8 cellular contexts compared by ENCODE assay signal in genomic region chr16:4679854-4680636, GRCh38. TPM values are rescaled to one million over a fixed set of nuclear protein-coding genes. Genes with fewer than 3 reads are reported as not detected.
DNase-seq lines count a peak whose midpoint lies in the region; ATAC-seq, FAIRE-seq and TF ChIP-seq lines count a peak whose summit lies in the region.
"Had no signal": no experiment of that assay in that cellular context is flagged by ENCODE, and none has a peak within 500 bp of the region (broad histone marks: within the 10 kb centered on the region; RNA-seq: fewer than 3 reads in every experiment).

No MANE protein-coding gene starts in this region.

- ATAC-seq in K562 (no peak), left colon (peak; percentile 58), HG02798 (IDR thresholded peaks at IDR 0.05; ENCODE audit: poor library complexity, unreplicated experiment) (no peak)

- BruUV-seq in K562 (replicated peaks; lab: Mats Ljungman, UMichigan), result no TSS peak

- peaks cover 48% of the 10 kb centered on the region; the same call in 2 of the 3 replicates for H3K36me3 ChIP-seq in K562 (ENCODE audit: control insufficient read depth, insufficient read depth, low read length)

- TF ChIP-seq CTCF in K562 (IDR thresholded peaks at IDR 0.05 in 2 of 3, conservative IDR thresholded peaks at IDR 0.05 in 1 of 3; ENCODE audit: insufficient read depth in 2 of 3, low read depth in 1 of 3, low read length in 3 of 3), result no peak

- no peak overlapping the region for H3K27ac ChIP-seq in K562 (ENCODE audit: extremely low read depth, low read depth, low read length)

- no peak for TF ChIP-seq EP300 in K562 (IDR thresholded peaks at IDR 0.05; ENCODE audit: low read length)

- in situ Hi-C loops in K562 (cut with MboI), result no loop called here

- peaks cover 0 to 65% of the 10 kb centered on the region in 2 experiments; a peak in 2 of 5 replicates for H3K4me1 ChIP-seq in K562 (replicated peaks in 1 of 2; ENCODE audit: control insufficient read depth in 2 of 2, insufficient read depth in 2 of 2, low read length in 2 of 2)

- H3K9me3 ChIP-seq in K562 (replicated peaks; ENCODE audit: control insufficient read depth, insufficient read depth, low read depth, low read length), result no peaks in the 10 kb centered on the region

- no peaks in the 10 kb centered on the region for H3K9me1 ChIP-seq in K562 (ENCODE audit: control insufficient read depth, insufficient read depth, low read length)

- H4K20me1 ChIP-seq in K562 (replicated peaks; ENCODE audit: control insufficient read depth, insufficient read depth, low read length), result no peaks in the 10 kb centered on the region

- WGBS in K562 (ENCODE audit: insufficient coverage, low coverage, missing lambda C conversion rate), result 80% methylated on average over 35 of the region's 47 CpGs

- no peak for TF ChIP-seq RAD21 in K562 (CRISPR knock-in tag; conservative IDR thresholded peaks at IDR 0.05 in 1 of 2, IDR thresholded peaks at IDR 0.05 in 1 of 2)

- no peak for FAIRE-seq in K562 (lab: Jason Lieb, UNC)

- no peak overlapping the region for H3K4me2 ChIP-seq in K562 (ENCODE audit: insufficient read depth, low read length)

- DNase-seq in MV-4-11 (lab: John Stamatoyannopoulos, UW), result peak; percentile 96
- no peak for DNase-seq in K562 (ENCODE audit: extremely low read depth in 1 of 4, low spot score in 3 of 4)
- DNase-seq in left colon, result peak; percentile 81 to 82
- DNase-seq in superior temporal gyrus (ENCODE audit: extremely low spot score), result peak; percentile 43
- no peak for DNase-seq in DMS153 (lab: John Stamatoyannopoulos, UW)
- DNase-seq in NCI-H748 treated with DMSO at 0.1 percent for 48 hours (lab: John Stamatoyannopoulos, UW), result no peak
- DNase-seq: activated gamma-delta T cell treated with Interleukin-2 at 50 U/mL for 16 hours had no signal

- H3K27me3 ChIP-seq in K562 (ENCODE audit: control insufficient read depth in 2 of 2, insufficient read depth in 2 of 2, low read length in 2 of 2), result no peaks in the 10 kb centered on the region

- CTCF ChIA-PET in K562 (lab: Yijun Ruan, JAX; ENCODE audit: low intra/inter-chr PET ratio), result no interaction called here

- H3K79me2 ChIP-seq in K562 (ENCODE audit: control insufficient read depth, insufficient read depth, low read length), result no peaks in the 10 kb centered on the region

- no peak overlapping the region for H2AFZ ChIP-seq in K562 (ENCODE audit: low read depth, low read length)

- no peak overlapping the region for H3K4me3 ChIP-seq in K562

- POLR2A ChIA-PET in K562 (lab: Yijun Ruan, JAX), result interaction anchor here (0.6 to 1.1 kb wide), 2 partner anchors 10 to 77 kb away, joined by 3 to 4 read pairs; no protein-coding TSS in a partner anchor

- intact Hi-C loops in K562 (cut with micrococcal nuclease), result no loop called here
- intact Hi-C loops in left colon (cut with DNase I, micrococcal nuclease), result no loop called here

- H3K9ac ChIP-seq in K562 (ENCODE audit: insufficient read depth in 1 of 2, low read depth in 2 of 2, low read length in 2 of 2), result no peak overlapping the region

- no peak for TF ChIP-seq POLR2A in K562 (conservative IDR thresholded peaks at IDR 0.05)

TF ChIP-seq in K562, 482 proteins besides CTCF, POLR2A, EP300 and RAD21 (continues in another document):
- TF ChIP-seq HIVEP1 (CRISPR knock-in tag; IDR thresholded peaks at IDR 0.05), result no peak

RNA-seq across cellular contexts. Expression of gene NUDT16L1, which starts 13.3 kb away (rescaled TPM):
- 12.3 and 32.4 TPM in 2 replicates for total RNA-seq in K562 (2011; cell fraction: chromatin; rRNA removed; ENCODE audit: low replicate concordance)
- 30.5 and 32.1 TPM in 2 replicates for total RNA-seq in K562 (2011; cell fraction: nucleolus; rRNA removed)
- 19.6 TPM in 2 replicates for total RNA-seq in K562 (2011; cell fraction: nucleoplasm; rRNA removed)
- total RNA-seq in K562 (2014; rRNA removed) (35.7 and 37.0 TPM in 2 replicates), K562 (2014; rRNA removed; fragmentation: Illumina TruSeq; extraction: Trizol) (5.9 and 8.6 TPM in 2 replicates), K562 (2015; rRNA removed; fragmentation: Illumina TruSeq; extraction: Trizol) (13.7 and 13.8 TPM in 2 replicates), K562 (2021) (33.1 and 34.9 TPM in 2 replicates), left colon (10 to 100 TPM; 43.0 to 43.8 TPM)
- polyA plus RNA-seq in K562 (2011; rRNA removed) (14.6 and 20.1 TPM in 2 replicates), K562 (2014; fragmentation: Illumina TruSeq; extraction: Trizol) (10.1 and 14.7 TPM in 2 replicates), K562 (2014; fragmentation: Nextera tagmentation; extraction: Ambion mirVana) (1 to 10 TPM; 1.4 to 1.9 TPM), K562 (2014; rRNA removed) (37.6 and 39.9 TPM in 2 replicates)
- 25.7 and 57.0 TPM in 2 replicates for polyA plus RNA-seq in K562 (2011; cell fraction: cytosol; rRNA removed)
- polyA plus RNA-seq in K562 (2011; cell fraction: nucleus; rRNA removed), result 28.9 and 31.1 TPM in 2 replicates
- polyA plus RNA-seq in K562 (2012), result 18.7 and 22.2 TPM in 2 replicates
- 4.1 and 5.1 TPM in 2 replicates for polyA minus RNA-seq in K562 (2011; rRNA and poly(A)+ RNA removed)
- 7.0 and 11.2 TPM in 2 replicates for polyA minus RNA-seq in K562 (2011; cell fraction: cytosol; rRNA and poly(A)+ RNA removed)
- 10.1 and 11.6 TPM in 2 replicates for polyA minus RNA-seq in K562 (2011; cell fraction: nucleus; rRNA and poly(A)+ RNA removed)

RNA-seq across cellular contexts. Expression of gene ANKS3, which starts 54.0 kb away (rescaled TPM):
- total RNA-seq in K562 (2011; cell fraction: chromatin; rRNA removed; ENCODE audit: low replicate concordance), result 131 and 242 TPM in 2 replicates
- 131 and 135 TPM in 2 replicates for total RNA-seq in K562 (2011; cell fraction: nucleolus; rRNA removed)
- total RNA-seq in K562 (2011; cell fraction: nucleoplasm; rRNA removed), result 120 and 128 TPM in 2 replicates
- 21.5 and 21.9 TPM in 2 replicates for total RNA-seq in K562 (2014; rRNA removed)
- 8.0 and 12.0 TPM in 2 replicates for total RNA-seq in K562 (2014; rRNA removed; fragmentation: Illumina TruSeq; extraction: Trizol)
- 14.8 and 15.6 TPM in 2 replicates for total RNA-seq in K562 (2015; rRNA removed; fragmentation: Illumina TruSeq; extraction: Trizol)
- total RNA-seq in K562 (2021), result 22.1 and 25.7 TPM in 2 replicates
- 17.2 and 21.5 TPM in 2 replicates for polyA plus RNA-seq in K562 (2011; rRNA removed)
- 15.2 and 18.4 TPM in 2 replicates for polyA plus RNA-seq in K562 (2011; cell fraction: cytosol; rRNA removed)
- polyA plus RNA-seq in K562 (2011; cell fraction: nucleus; rRNA removed), result 68.8 and 84.5 TPM in 2 replicates
- 11.9 and 13.9 TPM in 2 replicates for polyA plus RNA-seq in K562 (2012)
- 9.3 and 11.4 TPM in 2 replicates for polyA plus RNA-seq in K562 (2014; fragmentation: Illumina TruSeq; extraction: Trizol)
- under 1 TPM; 0.43 to 0.66 TPM for polyA plus RNA-seq in K562 (2014; fragmentation: Nextera tagmentation; extraction: Ambion mirVana)
- 23.4 and 23.7 TPM in 2 replicates for polyA plus RNA-seq in K562 (2014; rRNA removed)
- 29.5 and 35.6 TPM in 2 replicates for polyA minus RNA-seq in K562 (2011; rRNA and poly(A)+ RNA removed)
- 11.2 and 13.6 TPM in 2 replicates for polyA minus RNA-seq in K562 (2011; cell fraction: cytosol; rRNA and poly(A)+ RNA removed)
- polyA minus RNA-seq in K562 (2011; cell fraction: nucleus; rRNA and poly(A)+ RNA removed), result 34.1 and 41.4 TPM in 2 replicates
- total RNA-seq in left colon, result 10 to 100 TPM; 13.5 to 21.2 TPM

RNA-seq across cellular contexts. Expression of gene DNAAF8, which starts 54.3 kb away (rescaled TPM):
- total RNA-seq in K562 (2011; cell fraction: chromatin; rRNA removed; ENCODE audit: low replicate concordance), result 0.19 TPM in 1 of 2 replicates, not detected in the other
- total RNA-seq in K562 (2011; cell fraction: nucleolus; rRNA removed), result 0.33 and 0.39 TPM in 2 replicates
- total RNA-seq in K562 (2011; cell fraction: nucleoplasm; rRNA removed), result 0.15 TPM in 2 replicates
- not detected in 2 replicates for total RNA-seq in K562 (2014; rRNA removed)
- not detected in 2 replicates for total RNA-seq in K562 (2014; rRNA removed; fragmentation: Illumina TruSeq; extraction: Trizol)
- total RNA-seq in K562 (2015; rRNA removed; fragmentation: Illumina TruSeq; extraction: Trizol), result not detected in 2 replicates
- total RNA-seq in K562 (2021), result not detected in 2 replicates
- 0.04 and 0.11 TPM in 2 replicates for polyA plus RNA-seq in K562 (2011; rRNA removed)
- 0.07 and 0.10 TPM in 2 replicates for polyA plus RNA-seq in K562 (2011; cell fraction: cytosol; rRNA removed)
- 0.07 and 0.40 TPM in 2 replicates for polyA plus RNA-seq in K562 (2011; cell fraction: nucleus; rRNA removed)
- polyA plus RNA-seq in K562 (2012), result 0.16 and 0.26 TPM in 2 replicates
- 0.10 TPM in 1 of 2 replicates, not detected in the other for polyA plus RNA-seq in K562 (2014; fragmentation: Illumina TruSeq; extraction: Trizol)
- polyA plus RNA-seq in K562 (2014; fragmentation: Nextera tagmentation; extraction: Ambion mirVana), result not detected
- polyA plus RNA-seq in K562 (2014; rRNA removed), result 0.12 TPM in 1 of 2 replicates, not detected in the other
- not detected in 2 replicates for polyA minus RNA-seq in K562 (2011; rRNA and poly(A)+ RNA removed)
- polyA minus RNA-seq in K562 (2011; cell fraction: cytosol; rRNA and poly(A)+ RNA removed), result not detected in 2 replicates
- polyA minus RNA-seq in K562 (2011; cell fraction: nucleus; rRNA and poly(A)+ RNA removed), result 0.33 TPM in 1 of 2 replicates, not detected in the other
- total RNA-seq in left colon, result under 1 TPM; 0.49 to 0.67 TPM

RNA-seq across cellular contexts. Expression of gene MGRN1, which starts 55.4 kb away (rescaled TPM):
- total RNA-seq in K562 (2011; cell fraction: chromatin; rRNA removed; ENCODE audit: low replicate concordance), result 41.1 and 92.0 TPM in 2 replicates
- total RNA-seq in K562 (2011; cell fraction: nucleolus; rRNA removed), result 34.2 and 37.4 TPM in 2 replicates
- total RNA-seq in K562 (2011; cell fraction: nucleoplasm; rRNA removed), result 33.4 and 44.4 TPM in 2 replicates
- 11.6 and 15.7 TPM in 2 replicates for total RNA-seq in K562 (2014; rRNA removed)
- total RNA-seq in K562 (2014; rRNA removed; fragmentation: Illumina TruSeq; extraction: Trizol), result 3.4 and 3.5 TPM in 2 replicates
- 6.0 and 6.8 TPM in 2 replicates for total RNA-seq in K562 (2015; rRNA removed; fragmentation: Illumina TruSeq; extraction: Trizol)
- total RNA-seq in K562 (2021), result 35.2 and 37.9 TPM in 2 replicates
- 2.7 and 5.0 TPM in 2 replicates for polyA plus RNA-seq in K562 (2011; rRNA removed)
- polyA plus RNA-seq in K562 (2011; cell fraction: cytosol; rRNA removed), result 2.9 and 4.6 TPM in 2 replicates
- polyA plus RNA-seq in K562 (2011; cell fraction: nucleus; rRNA removed), result 15.2 and 25.7 TPM in 2 replicates
- 21.1 and 24.5 TPM in 2 replicates for polyA plus RNA-seq in K562 (2012)
- polyA plus RNA-seq in K562 (2014; fragmentation: Illumina TruSeq; extraction: Trizol), result 8.5 and 17.4 TPM in 2 replicates
- under 1 TPM; 0.15 to 0.27 TPM for polyA plus RNA-seq in K562 (2014; fragmentation: Nextera tagmentation; extraction: Ambion mirVana)
- 11.2 and 13.0 TPM in 2 replicates for polyA plus RNA-seq in K562 (2014; rRNA removed)
- polyA minus RNA-seq in K562 (2011; rRNA and poly(A)+ RNA removed), result 5.9 and 6.1 TPM in 2 replicates
- polyA minus RNA-seq in K562 (2011; cell fraction: cytosol; rRNA and poly(A)+ RNA removed), result 14.1 and 21.3 TPM in 2 replicates
- 10.2 and 16.8 TPM in 2 replicates for polyA minus RNA-seq in K562 (2011; cell fraction: nucleus; rRNA and poly(A)+ RNA removed)
- total RNA-seq in left colon, result 10 to 100 TPM; 71.9 to 84.6 TPM

Comparison
In these comparisons a context has a peak if more than half of its experiments do, and no peak if none do; other contexts are left out.
1. DNase-seq: peak in MV-4-11 (single experiment), left colon (2 of 2) and superior temporal gyrus (single experiment); none in K562 (0 of 4), DMS153 (single experiment) and NCI-H748 treated with DMSO at 0.1 percent for 48 hours (single experiment).